Comparison of ENCODE assay signal across 8 cellular contexts in the genomic region with DNA sequence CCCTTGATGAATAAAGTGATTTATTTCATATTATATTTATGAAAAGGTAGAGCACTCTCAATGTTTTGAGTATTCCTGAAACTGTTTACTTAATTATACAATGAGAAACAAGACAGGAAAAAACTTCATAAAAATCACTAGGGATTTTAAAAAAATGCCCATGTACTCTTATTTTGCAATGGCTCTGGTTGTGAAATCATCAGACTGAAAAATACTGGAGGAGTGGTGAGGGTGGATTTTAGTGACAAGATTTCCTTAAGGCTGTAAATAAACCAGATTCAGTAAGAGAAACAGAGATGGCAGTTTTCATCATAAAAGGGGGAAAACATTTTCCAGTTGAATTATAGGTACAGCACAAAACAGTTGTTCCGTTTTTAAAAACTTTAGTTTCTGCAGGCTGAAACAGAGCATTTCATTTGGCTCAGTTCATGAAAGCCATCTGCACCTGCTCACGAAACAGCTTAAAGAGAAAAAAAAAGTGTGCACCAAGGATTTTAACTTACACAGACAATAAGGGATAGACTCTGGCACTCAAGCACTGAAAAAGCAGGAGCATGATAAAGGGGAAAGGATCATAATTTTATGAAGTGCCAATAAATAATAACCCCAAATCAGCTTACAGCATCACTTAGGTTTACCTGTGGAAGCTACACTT.
DNase-seq lines count a peak whose midpoint lies in the region; ATAC-seq and TF ChIP-seq lines count a peak whose summit lies in the region.

No MANE protein-coding gene starts in this region.

- POLR2A ChIA-PET in PC-9 (lab: Charles Lee; ENCODE audit: unreplicated experiment), result interaction anchor here (0.6 to 1.3 kb wide), 3 partner anchors 83 to 318 kb away, joined by 3 to 9 read pairs (median 4); a partner anchor contains a TSS

- WGBS in esophagus squamous epithelium, 2 donors, result 29 to 36% methylated on average over 2 of the region's 2 CpGs

- no TSS peak for BruUV-seq in PC-9 (replicated peaks; lab: Mats Ljungman, UMichigan)

- H2AFZ ChIP-seq in PC-9, result no peak overlapping the region

- H3F3A ChIP-seq in PC-9 (ENCODE audit: insufficient read depth, low read depth), result peaks cover 54% of the 10 kb centered on the region

- H3K27me3 ChIP-seq in PC-9 (ENCODE audit: insufficient read depth, low read depth) (no peaks in the 10 kb centered on the region), esophagus squamous epithelium (no peaks in the 10 kb centered on the region)

- H3K4me3 ChIP-seq in GM12865 (ENCODE audit: low read depth, low read length) (peak overlapping the region; percentile 55), PC-9 (peak overlapping the region; percentile 55), esophagus squamous epithelium (peak overlapping the region in 3 of 4 donors; percentile 46 to 62 (median 48))

- H4K20me1 ChIP-seq in PC-9 (ENCODE audit: insufficient read depth), result no peaks in the 10 kb centered on the region

- H3K27ac ChIP-seq in PC-9 (peak overlapping the region; percentile 94), esophagus squamous epithelium (peak overlapping the region; percentile 71 to 89 (median 85))

- peaks cover 64% of the 10 kb centered on the region for H3K4me1 ChIP-seq in PC-9 (replicated peaks; ENCODE audit: insufficient read depth)
- peaks cover 20 to 64% (median 35%) of the 10 kb centered on the region in 3 donors for H3K4me1 ChIP-seq in esophagus squamous epithelium

- ATAC-seq in GM19351 (IDR thresholded peaks at IDR 0.05; ENCODE audit: unreplicated experiment) (no peak), GM21717 (IDR thresholded peaks at IDR 0.05; ENCODE audit: unreplicated experiment) (no peak), GM21619 (IDR thresholded peaks at IDR 0.05; ENCODE audit: unreplicated experiment) (no peak)

- TF ChIP-seq POLR2A in esophagus squamous epithelium (IDR thresholded peaks at IDR 0.05), result no peak

- TF ChIP-seq CTCF in GM12865 (IDR thresholded peaks at IDR 0.05; ENCODE audit: insufficient read depth, low read depth, low read length, missing control alignments) (no peak), PC-9 (conservative IDR thresholded peaks at IDR 0.05) (no peak), esophagus squamous epithelium (IDR thresholded peaks at IDR 0.05) (no peak)

- CTCF ChIA-PET in PC-9 (lab: Charles Lee), result interaction anchor here (2.1 kb wide), 1 partner anchor 101 kb away, joined by 12 read pairs; a partner anchor contains a TSS

- H3K9me3 ChIP-seq in PC-9 (ENCODE audit: insufficient read depth, low read depth), result no peaks in the 10 kb centered on the region
- no peaks in the 10 kb centered on the region for H3K9me3 ChIP-seq in esophagus squamous epithelium

- DNase-seq in GM12865 (ENCODE audit: low read depth) (no peak), PC-9 (peak in 1 of 2 experiments; percentile 65), esophagus squamous epithelium (lab: John Stamatoyannopoulos, UW) (no peak), retina (peak; percentile 29), ureter (ENCODE audit: low spot score) (no peak)

- peaks cover 13% of the 10 kb centered on the region; the same call in 1 of the 2 replicates for H3K36me3 ChIP-seq in PC-9 (ENCODE audit: low read depth)
- H3K36me3 ChIP-seq in esophagus squamous epithelium, result no peaks in the 10 kb centered on the region

- peaks cover 90% of the 10 kb centered on the region for H3K79me2 ChIP-seq in PC-9 (ENCODE audit: low read depth)

- H3K4me2 ChIP-seq in PC-9, result peak overlapping the region; percentile 87

- no peaks in the 10 kb centered on the region for H3K9me2 ChIP-seq in PC-9 (ENCODE audit: insufficient read depth)

- intact Hi-C loops in PC-9 (cut with micrococcal nuclease; ENCODE audit: unreplicated experiment), result loop anchor here (2.0 to 10.0 kb wide), 5 partner anchors 14 to 318 kb away; a partner anchor contains a TSS
- intact Hi-C loops in esophagus squamous epithelium (cut with DNase I), result no loop called here
